1 cellular context compared by ENCODE assay signal in genomic region chr9:92709954-92710353, GRCh38.
TF ChIP-seq lines count a peak whose summit lies in the region.

No MANE protein-coding gene starts in this region.

TF ChIP-seq in SK-N-SH, 30 proteins besides CTCF, POLR2A, EP300 and RAD21 (continued from another document):
- TF ChIP-seq IRF3 (IDR thresholded peaks at IDR 0.05; ENCODE audit: low read depth, low read length) (no peak), RXRA (IDR thresholded peaks at IDR 0.05; ENCODE audit: borderline replicate concordance, low read depth) (no peak), TEAD4 (IDR thresholded peaks at IDR 0.05; ENCODE audit: borderline replicate concordance, insufficient read depth) (no peak), CHD2 (IDR thresholded peaks at IDR 0.05; ENCODE audit: low read length, partially characterized antibody) (no peak), JUND (IDR thresholded peaks at IDR 0.05) (no peak), FOSL2 (IDR thresholded peaks at IDR 0.05; ENCODE audit: borderline replicate concordance, low read depth) (no peak)
